8 cellular contexts compared by ENCODE assay signal in the genomic region with DNA sequence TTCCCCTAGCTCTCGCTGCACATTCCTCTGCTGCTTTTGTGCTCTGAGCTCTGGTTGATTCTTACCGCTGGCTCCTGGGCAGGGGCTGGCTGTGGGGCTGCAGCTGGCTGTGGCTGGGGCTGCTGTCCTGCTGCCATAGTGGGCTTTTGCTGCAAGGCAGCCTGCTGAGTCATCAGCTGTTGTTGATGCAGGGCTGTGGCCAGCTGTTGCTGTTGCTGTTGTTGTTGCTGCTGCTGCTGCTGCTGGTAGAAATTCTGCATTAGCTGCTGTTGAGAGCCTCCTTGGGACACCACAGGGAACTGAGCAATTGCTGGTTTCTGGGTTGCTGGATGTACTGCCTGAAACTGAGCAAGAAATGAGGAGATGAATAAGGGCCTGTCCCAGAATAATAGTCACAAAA.
DNase-seq lines count a peak whose midpoint lies in the region; ATAC-seq and TF ChIP-seq lines count a peak whose summit lies in the region.

No MANE protein-coding gene starts in this region.

- in situ Hi-C loops in GM13976 (cut with MboI; ENCODE audit: low sequenced_read_pairs, unreplicated experiment) = no loop called here

- H3K36me3 ChIP-seq in SJCRH30 = peaks cover 23% of the 10 kb centered on the region

- H3K27ac ChIP-seq in SJCRH30 = peak overlapping the region; percentile 16

- no peaks in the 10 kb centered on the region for H3K9me3 ChIP-seq in SJCRH30 (replicated peaks)

- peak; percentile 38 for DNase-seq in DMS 273 treated with DMSO at 0.1 percent for 48 hours (lab: John Stamatoyannopoulos, UW)
- peak; percentile 94 to 95 for DNase-seq in SJCRH30
- DNase-seq in fibroblast of the aortic adventitia (ENCODE audit: low read depth) = peak; percentile 72
- peak; percentile 23 for DNase-seq in occipital lobe (lab: John Stamatoyannopoulos, UW)
- DNase-seq in GM13976 (ENCODE audit: low spot score) = no peak
- no peak for DNase-seq in SK-N-DZ (ENCODE audit: low spot score)
- DNase-seq in NCI-H187 (lab: John Stamatoyannopoulos, UW) = no peak

- H3K27me3 ChIP-seq in SJCRH30 = no peaks in the 10 kb centered on the region

- no peak for ATAC-seq in GM19467 (IDR thresholded peaks at IDR 0.05; ENCODE audit: unreplicated experiment)

- H3K4me1 ChIP-seq in SJCRH30 = peaks cover 16% of the 10 kb centered on the region

- TF ChIP-seq CTCF in fibroblast of the aortic adventitia (IDR thresholded peaks at IDR 0.05; ENCODE audit: insufficient read depth, low read length) = no peak
- no peak for TF ChIP-seq CTCF in GM13976 (IDR thresholded peaks at IDR 0.05; ENCODE audit: borderline replicate concordance, control extremely low read depth, extremely low read depth, insufficient read depth, missing control alignments)

- no peak overlapping the region for H3K4me3 ChIP-seq in SJCRH30
- no peak overlapping the region for H3K4me3 ChIP-seq in fibroblast of the aortic adventitia (ENCODE audit: low read depth, low read length)

Comparison
In these comparisons a context has a peak if more than half of its experiments do, and no peak if none do; other contexts are left out.
1. DNase-seq: peak in DMS 273 treated with DMSO at 0.1 percent for 48 hours (single experiment), SJCRH30 (2 of 2), fibroblast of the aortic adventitia (single experiment) and occipital lobe (single experiment); none in GM13976 (single experiment), SK-N-DZ (single experiment) and NCI-H187 (0 of 2).